In the genomic region with DNA sequence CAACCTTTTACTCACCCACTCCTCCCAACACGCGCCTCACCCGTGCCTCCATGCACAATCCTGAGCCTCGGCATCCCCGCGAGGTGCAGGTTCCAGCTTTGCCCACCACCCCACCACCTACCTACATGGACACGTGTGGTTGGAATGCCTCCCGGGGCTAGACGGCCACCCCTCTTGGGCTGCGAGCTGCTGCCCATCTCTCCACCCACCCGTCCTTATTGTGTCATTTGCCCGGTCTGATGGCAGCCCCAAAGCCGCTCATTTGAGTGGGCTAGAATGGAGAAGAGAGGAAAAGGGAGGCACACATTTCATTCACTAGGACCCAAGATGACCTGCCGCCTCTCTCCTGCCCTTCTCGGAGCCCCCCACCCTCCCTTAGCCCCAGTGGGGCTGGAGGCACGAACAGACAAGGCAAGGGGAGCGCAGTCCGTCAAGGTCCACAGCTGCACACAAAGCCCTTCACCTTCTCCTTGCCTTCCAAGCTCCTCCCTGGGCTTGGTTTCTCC, we compare ENCODE assay signal across 1 cellular context.
TF ChIP-seq lines count a peak whose summit lies in the region.

No MANE protein-coding gene starts in this region.

TF ChIP-seq in HCT116, 20 proteins besides CTCF, POLR2A, EP300 and RAD21 (continued from another document):
- no peak for TF ChIP-seq EZH2phosphoT487 (IDR thresholded peaks at IDR 0.05; ENCODE audit: borderline replicate concordance)
- no peak for TF ChIP-seq ELF1 (IDR thresholded peaks at IDR 0.05; ENCODE audit: borderline replicate concordance, low read depth)
- no peak for TF ChIP-seq FOSL1 (IDR thresholded peaks at IDR 0.05; ENCODE audit: low read depth)
- TF ChIP-seq TCF7L2 (IDR thresholded peaks at IDR 0.05; ENCODE audit: borderline replicate concordance, extremely low read depth, insufficient read depth, insufficient read length), result no peak
- TF ChIP-seq CBX3 (IDR thresholded peaks at IDR 0.05; ENCODE audit: low read depth), result no peak
